Comparison of ENCODE assay signal across 17 cellular contexts in genomic region chr2:189702071-189702470, GRCh38. TPM values are rescaled to one million over a fixed set of nuclear protein-coding genes. Genes with fewer than 3 reads are reported as not detected.
DNase-seq lines count a peak whose midpoint lies in the region; ATAC-seq and TF ChIP-seq lines count a peak whose summit lies in the region.
"Had no signal": no experiment of that assay in that cellular context is flagged by ENCODE, and none has a peak within 500 bp of the region (broad histone marks: within the 10 kb centered on the region; RNA-seq: fewer than 3 reads in every experiment).

No MANE protein-coding gene starts in this region.

- no peak overlapping the region for H3K9ac ChIP-seq in neural progenitor cell

- H3F3A ChIP-seq in neural progenitor cell (ENCODE audit: low read depth), result no peaks in the 10 kb centered on the region

- no peaks in the 10 kb centered on the region for H3K27me3 Mint-ChIP-seq in neural progenitor cell (ENCODE audit: insufficient read depth, low read depth)

- peak; percentile 12 for TF ChIP-seq CTCF in GM12865 (IDR thresholded peaks at IDR 0.05; ENCODE audit: insufficient read depth, low read depth, low read length, missing control alignments)
- TF ChIP-seq CTCF in choroid plexus epithelial cell (conservative IDR thresholded peaks at IDR 0.05; ENCODE audit: low read depth, low read length), result peak; percentile 52
- TF ChIP-seq CTCF in neural progenitor cell (IDR thresholded peaks at IDR 0.05), result peak; percentile 29

- no peaks in the 10 kb centered on the region for H4K20me1 ChIP-seq in neural progenitor cell (ENCODE audit: low read depth)

- no peak for ATAC-seq in HG02970 (IDR thresholded peaks at IDR 0.05; ENCODE audit: low FRiP score, unreplicated experiment)
- no peak for ATAC-seq in GM18498 (IDR thresholded peaks at IDR 0.05; ENCODE audit: unreplicated experiment)
- ATAC-seq: CD8-positive, alpha-beta T cell; gastrocnemius medialis; right cardiac atrium had no signal

- no peak overlapping the region for H3K4me3 ChIP-seq in GM12865 (ENCODE audit: low read depth, low read length)
- no peak overlapping the region for H3K4me3 ChIP-seq in choroid plexus epithelial cell (ENCODE audit: low read depth, low read length)
- no peak overlapping the region for H3K4me3 ChIP-seq in neural progenitor cell
- H3K4me3 ChIP-seq: colonic mucosa, gastrocnemius medialis had no signal

- no peak overlapping the region for H3K27ac Mint-ChIP-seq in neural progenitor cell
- H3K27ac Mint-ChIP-seq: activated naive CD4-positive, alpha-beta T cell treated with anti-CD3 and anti-CD28 coated beads for 36 hours; CD8-positive, alpha-beta T cell had no signal

- no peak overlapping the region for H3K27ac ChIP-seq in neural progenitor cell
- H3K27ac ChIP-seq: colonic mucosa, gastrocnemius medialis had no signal

- H3K4me1 Mint-ChIP-seq in neural progenitor cell, result no peaks in the 10 kb centered on the region

- no peak for DNase-seq in GM12865 (ENCODE audit: low read depth)
- DNase-seq in M059J (ENCODE audit: low read depth), result peak; percentile 5
- DNase-seq in choroid plexus epithelial cell (ENCODE audit: low read depth), result peak; percentile 57
- DNase-seq in neural progenitor cell (ENCODE audit: low spot score), result no peak
- no peak for DNase-seq in T-helper 1 cell
- no peak for DNase-seq in anterior cingulate cortex (lab: John Stamatoyannopoulos, UW)
- DNase-seq: activated naive CD4-positive, alpha-beta T cell treated with anti-CD3 and anti-CD28 coated beads for 36 hours; CD8-positive, alpha-beta T cell; colonic mucosa; gastrocnemius medialis; kidney glomerular epithelial cell; NCI-H1436; NCI-H526 treated with DMSO at 0.1 percent for 48 hours; right cardiac atrium; SHP77 treated with DMSO at 0.1 percent for 48 hours had no signal

- no peaks in the 10 kb centered on the region for H3K79me2 ChIP-seq in neural progenitor cell (ENCODE audit: low read depth)

- H3K4me3 Mint-ChIP-seq in neural progenitor cell, result no peak overlapping the region
- H3K4me3 Mint-ChIP-seq: activated naive CD4-positive, alpha-beta T cell treated with anti-CD3 and anti-CD28 coated beads for 36 hours; CD8-positive, alpha-beta T cell had no signal

- H3K9me3 Mint-ChIP-seq in neural progenitor cell, result no peaks in the 10 kb centered on the region
- H3K9me3 Mint-ChIP-seq: activated naive CD4-positive, alpha-beta T cell treated with anti-CD3 and anti-CD28 coated beads for 36 hours; CD8-positive, alpha-beta T cell had no signal

- no peaks in the 10 kb centered on the region for H3K9me3 ChIP-seq in neural progenitor cell (ENCODE audit: low read depth)
- H3K9me3 ChIP-seq: colonic mucosa, gastrocnemius medialis had no signal

- H3K4me2 ChIP-seq in neural progenitor cell, result no peak overlapping the region

- no peaks in the 10 kb centered on the region for H3K4me1 ChIP-seq in neural progenitor cell
- H3K4me1 ChIP-seq: colonic mucosa, gastrocnemius medialis had no signal

- no peak overlapping the region for H2AFZ ChIP-seq in neural progenitor cell (replicated peaks)

- H3K27me3 ChIP-seq in neural progenitor cell, result no peaks in the 10 kb centered on the region
- H3K27me3 ChIP-seq: colonic mucosa, gastrocnemius medialis had no signal

- no peaks in the 10 kb centered on the region for H3K36me3 Mint-ChIP-seq in neural progenitor cell

- no peaks in the 10 kb centered on the region for H3K36me3 ChIP-seq in neural progenitor cell
- H3K36me3 ChIP-seq: colonic mucosa, gastrocnemius medialis had no signal

RNA-seq across cellular contexts. Expression of gene ANKAR, which starts 27.6 kb away (rescaled TPM):
- 2.2 and 3.5 TPM in 2 replicates for total RNA-seq in M059J (2014; rRNA removed; shearing (Covaris generic))
- total RNA-seq in neural progenitor cell (ENCODE audit: low replicate concordance), result 5.0 and 12.0 TPM in 2 replicates

RNA-seq across cellular contexts. Expression of gene ASNSD1, which starts 40.8 kb away (rescaled TPM):
- total RNA-seq in M059J (2014; rRNA removed; shearing (Covaris generic)), result 30.1 and 48.1 TPM in 2 replicates
- 61.3 and 100 TPM in 2 replicates for total RNA-seq in neural progenitor cell (ENCODE audit: low replicate concordance)

Comparison
In these comparisons a context has a peak if more than half of its experiments do, and no peak if none do; other contexts are left out.
1. DNase-seq: peak in M059J (single experiment) and choroid plexus epithelial cell (single experiment); none in GM12865 (single experiment), neural progenitor cell (single experiment), T-helper 1 cell (0 of 5) and anterior cingulate cortex (0 of 58).
2. Peak in every context shown above with its lines, with median percentiles within 50 percentile points of each other: CTCF ChIP-seq.